In the genomic region with DNA sequence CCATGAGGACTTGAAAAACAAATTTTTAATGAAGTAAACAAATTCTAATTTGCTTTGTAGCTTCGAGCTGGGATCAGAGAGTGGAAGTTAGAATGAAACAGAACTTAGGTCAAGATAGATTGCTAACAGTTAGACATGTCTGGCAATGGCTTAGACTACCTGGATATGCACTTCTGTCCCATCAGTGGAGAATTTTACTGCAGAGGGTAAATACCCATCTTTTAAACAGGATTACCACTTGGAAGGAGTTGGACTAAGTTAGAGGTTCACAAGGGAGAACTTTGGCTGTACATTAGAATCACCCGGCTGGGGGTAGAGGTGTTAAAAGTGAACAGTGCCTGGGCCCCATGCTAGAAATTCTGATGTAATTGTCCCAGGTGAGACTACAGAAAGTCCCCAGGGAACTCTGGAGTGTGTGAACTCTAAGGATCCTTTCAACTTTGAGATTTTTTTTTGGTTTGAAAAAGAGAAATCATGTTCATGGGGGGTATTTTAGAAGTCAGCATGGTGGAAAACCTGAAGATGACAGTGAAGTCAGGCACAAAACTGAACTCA, we compare ENCODE assay signal across 16 cellular contexts. TPM values are rescaled to one million over a fixed set of nuclear protein-coding genes. Genes with fewer than 3 reads are reported as not detected.
DNase-seq lines count a peak whose midpoint lies in the region; ATAC-seq and TF ChIP-seq lines count a peak whose summit lies in the region.
"Had no signal": no experiment of that assay in that cellular context is flagged by ENCODE, and none has a peak within 500 bp of the region (broad histone marks: within the 10 kb centered on the region; RNA-seq: fewer than 3 reads in every experiment).

No MANE protein-coding gene starts in this region.

- H3K4me3 ChIP-seq in esophagus squamous epithelium (no peak overlapping the region), upper lobe of right lung (no peak overlapping the region)
- H3K4me3 ChIP-seq in CD8-positive, alpha-beta T cell (ENCODE audit: low read depth, low read length), result no peak overlapping the region
- H3K4me3 ChIP-seq: dorsolateral prefrontal cortex, hepatocyte had no signal

- TF ChIP-seq POLR2A in esophagus squamous epithelium (IDR thresholded peaks at IDR 0.05), result no peak

- H3K36me3 ChIP-seq in esophagus squamous epithelium, result no peaks in the 10 kb centered on the region
- H3K36me3 ChIP-seq in upper lobe of right lung, result no peaks in the 10 kb centered on the region
- no peaks in the 10 kb centered on the region for H3K36me3 ChIP-seq in CD8-positive, alpha-beta T cell (ENCODE audit: insufficient read depth, low read length)

- DNase-seq in natural killer cell treated with Interleukin-12 subunit alpha and Interleukin-12 subunit beta and Interleukin-15 and Interleukin-18, amount 100 ng/mL, for 72 hours (ENCODE audit: low spot score), result no peak
- DNase-seq in natural killer cell (no peak), esophagus squamous epithelium (lab: John Stamatoyannopoulos, UW) (no peak), upper lobe of right lung (no peak), globus pallidus (ENCODE audit: low spot score) (no peak)
- DNase-seq in CD8-positive, alpha-beta T cell, result no peak
- no peak for DNase-seq in stimulated activated naive CD4-positive, alpha-beta T cell treated with Interleukin-2 at 50 U/mL for 16 hours (lab: John Stamatoyannopoulos, UW)
- DNase-seq: activated CD8-positive, alpha-beta memory T cell treated with anti-CD3 and anti-CD28 coated beads, Interleukin-2, amount 50 U/mL, for 48 hours; dorsolateral prefrontal cortex; H7; posterior cingulate gyrus; stimulated activated naive CD4-positive, alpha-beta T cell had no signal

- H3K27ac ChIP-seq in esophagus squamous epithelium, result peak overlapping the region in 3 of 4 donors; percentile 46 to 70 (median 59)
- peak overlapping the region; percentile 67 for H3K27ac ChIP-seq in upper lobe of right lung
- no peak overlapping the region for H3K27ac ChIP-seq in CD8-positive, alpha-beta T cell (ENCODE audit: low read depth, low read length)
- H3K27ac ChIP-seq: hepatocyte had no signal

- H3K9me3 ChIP-seq in esophagus squamous epithelium, result no peaks in the 10 kb centered on the region
- no peaks in the 10 kb centered on the region for H3K9me3 ChIP-seq in upper lobe of right lung
- H3K9me3 ChIP-seq in CD8-positive, alpha-beta T cell (ENCODE audit: low read length), result no peaks in the 10 kb centered on the region

- peaks cover 66 to 81% of the 10 kb centered on the region in 2 donors for H3K4me1 Mint-ChIP-seq in natural killer cell treated with Interleukin-12 subunit alpha and Interleukin-12 subunit beta and Interleukin-15 and Interleukin-18, amount 100 ng/mL, for 72 hours (ENCODE audit: low read depth in 2 of 2)
- H3K4me1 Mint-ChIP-seq in natural killer cell, result peaks cover 0 to 7% of the 10 kb centered on the region in 2 donors
- no peaks in the 10 kb centered on the region for H3K4me1 Mint-ChIP-seq in CD8-positive, alpha-beta T cell (ENCODE audit: low read depth)
- H3K4me1 Mint-ChIP-seq: activated naive CD4-positive, alpha-beta T cell treated with anti-CD3 and anti-CD28 coated beads, Interleukin-2, amount 50 U/mL, for 24 hours had no signal

- H3K27me3 ChIP-seq in esophagus squamous epithelium (no peaks in the 10 kb centered on the region), upper lobe of right lung (no peaks in the 10 kb centered on the region)
- H3K27me3 ChIP-seq in CD8-positive, alpha-beta T cell (ENCODE audit: insufficient read depth, low read length), result no peaks in the 10 kb centered on the region
- H3K27me3 ChIP-seq: dorsolateral prefrontal cortex, hepatocyte had no signal

- peaks cover 7% of the 10 kb centered on the region for H3K9me3 Mint-ChIP-seq in natural killer cell treated with Interleukin-12 subunit alpha and Interleukin-12 subunit beta and Interleukin-15 and Interleukin-18, amount 100 ng/mL, for 72 hours
- H3K9me3 Mint-ChIP-seq in natural killer cell, result no peaks in the 10 kb centered on the region
- H3K9me3 Mint-ChIP-seq in CD8-positive, alpha-beta T cell, result no peaks in the 10 kb centered on the region
- H3K9me3 Mint-ChIP-seq: activated naive CD4-positive, alpha-beta T cell treated with anti-CD3 and anti-CD28 coated beads, Interleukin-2, amount 50 U/mL, for 24 hours had no signal

- no peak for TF ChIP-seq CTCF in natural killer cell (IDR thresholded peaks at IDR 0.05)
- TF ChIP-seq CTCF in esophagus squamous epithelium (IDR thresholded peaks at IDR 0.05), result no peak
- no peak for TF ChIP-seq CTCF in upper lobe of right lung (IDR thresholded peaks at IDR 0.05)
- TF ChIP-seq CTCF in CD8-positive, alpha-beta T cell (IDR thresholded peaks at IDR 0.05), result no peak

- H3K36me3 Mint-ChIP-seq in natural killer cell treated with Interleukin-12 subunit alpha and Interleukin-12 subunit beta and Interleukin-15 and Interleukin-18, amount 100 ng/mL, for 72 hours, result peaks cover 27% of the 10 kb centered on the region
- no peaks in the 10 kb centered on the region for H3K36me3 Mint-ChIP-seq in natural killer cell
- no peaks in the 10 kb centered on the region for H3K36me3 Mint-ChIP-seq in CD8-positive, alpha-beta T cell
- H3K36me3 Mint-ChIP-seq: activated naive CD4-positive, alpha-beta T cell treated with anti-CD3 and anti-CD28 coated beads, Interleukin-2, amount 50 U/mL, for 24 hours had no signal

- CTCF ChIA-PET in CD8-positive, alpha-beta T cell (lab: Charles Lee), result no interaction called here

- no peaks in the 10 kb centered on the region for H3K27me3 Mint-ChIP-seq in natural killer cell treated with Interleukin-12 subunit alpha and Interleukin-12 subunit beta and Interleukin-15 and Interleukin-18, amount 100 ng/mL, for 72 hours
- H3K27me3 Mint-ChIP-seq in natural killer cell (ENCODE audit: low read depth in 2 of 2), result no peaks in the 10 kb centered on the region
- peaks cover 7% of the 10 kb centered on the region for H3K27me3 Mint-ChIP-seq in CD8-positive, alpha-beta T cell (ENCODE audit: low read depth)

- POLR2A ChIA-PET in CD8-positive, alpha-beta T cell (lab: Charles Lee), result no interaction called here

- intact Hi-C loops in natural killer cell (cut with micrococcal nuclease), result no loop called here
- intact Hi-C loops in esophagus squamous epithelium (cut with DNase I), result no loop called here
- intact Hi-C loops in upper lobe of right lung (cut with DNase I), result no loop called here
- intact Hi-C loops in CD8-positive, alpha-beta T cell (cut with DNase I, micrococcal nuclease), result no loop called here

- H3K27ac Mint-ChIP-seq in natural killer cell treated with Interleukin-12 subunit alpha and Interleukin-12 subunit beta and Interleukin-15 and Interleukin-18, amount 100 ng/mL, for 72 hours, result peak overlapping the region; percentile 97
- no peak overlapping the region for H3K27ac Mint-ChIP-seq in natural killer cell
- H3K27ac Mint-ChIP-seq in CD8-positive, alpha-beta T cell, result no peak overlapping the region
- H3K27ac Mint-ChIP-seq: activated naive CD4-positive, alpha-beta T cell treated with anti-CD3 and anti-CD28 coated beads, Interleukin-2, amount 50 U/mL, for 24 hours had no signal

- H3K4me3 Mint-ChIP-seq in natural killer cell treated with Interleukin-12 subunit alpha and Interleukin-12 subunit beta and Interleukin-15 and Interleukin-18, amount 100 ng/mL, for 72 hours, result peak overlapping the region; percentile 70
- no peak overlapping the region for H3K4me3 Mint-ChIP-seq in natural killer cell
- no peak overlapping the region for H3K4me3 Mint-ChIP-seq in CD8-positive, alpha-beta T cell
- H3K4me3 Mint-ChIP-seq: activated naive CD4-positive, alpha-beta T cell treated with anti-CD3 and anti-CD28 coated beads, Interleukin-2, amount 50 U/mL, for 24 hours had no signal

- ATAC-seq in natural killer cell treated with Interleukin-12 subunit alpha and Interleukin-12 subunit beta and Interleukin-15 and Interleukin-18, amount 100 ng/mL, for 72 hours, result no peak
- ATAC-seq in natural killer cell (no peak), HG03354 (IDR thresholded peaks at IDR 0.05; ENCODE audit: poor library complexity, severe bottlenecking, unreplicated experiment) (peak; percentile 28), upper lobe of right lung (no peak)
- no peak for ATAC-seq in CD8-positive, alpha-beta T cell

- H3K4me1 ChIP-seq in esophagus squamous epithelium (peaks cover 5 to 44% (median 26%) of the 10 kb centered on the region in 3 donors), upper lobe of right lung (peaks cover 29% of the 10 kb centered on the region)
- no peaks in the 10 kb centered on the region for H3K4me1 ChIP-seq in CD8-positive, alpha-beta T cell (ENCODE audit: insufficient read depth, low read length)

- 50 to 62% methylated on average over 2 of the region's 2 CpGs for WGBS in esophagus squamous epithelium, 2 donors

RNA-seq across cellular contexts. Expression of gene ENTPD1, which starts 35.5 kb away (rescaled TPM):
- total RNA-seq in natural killer cell treated with Interleukin-12 subunit alpha and Interleukin-12 subunit beta and Interleukin-15 and Interleukin-18, amount 100 ng/mL, for 72 hours, result 100 to 1,000 TPM in 1 of 2 donors, 10 to 100 TPM in 1; 56.4 to 111 TPM
- total RNA-seq in natural killer cell (1 to 10 TPM; 1.3 to 6.2 (median 3.1) TPM), esophagus squamous epithelium (10 to 100 TPM in 2 of 4 donors, 1 to 10 TPM in 2; 7.7 to 34.5 (median 10.1) TPM), upper lobe of right lung (64.6 TPM)
- under 1 TPM; 0.69 to 0.84 TPM for total RNA-seq in CD8-positive, alpha-beta T cell
- total RNA-seq: RPMI7951 had no signal

Comparison
In these comparisons a context has a peak if more than half of its experiments do, and no peak if none do; other contexts are left out.
1. H3K27ac Mint-ChIP-seq: peak in natural killer cell treated with Interleukin-12 subunit alpha and Interleukin-12 subunit beta and Interleukin-15 and Interleukin-18, amount 100 ng/mL, for 72 hours (2 of 2); none in natural killer cell (0 of 2) and CD8-positive, alpha-beta T cell (single experiment).